In the genomic region with DNA sequence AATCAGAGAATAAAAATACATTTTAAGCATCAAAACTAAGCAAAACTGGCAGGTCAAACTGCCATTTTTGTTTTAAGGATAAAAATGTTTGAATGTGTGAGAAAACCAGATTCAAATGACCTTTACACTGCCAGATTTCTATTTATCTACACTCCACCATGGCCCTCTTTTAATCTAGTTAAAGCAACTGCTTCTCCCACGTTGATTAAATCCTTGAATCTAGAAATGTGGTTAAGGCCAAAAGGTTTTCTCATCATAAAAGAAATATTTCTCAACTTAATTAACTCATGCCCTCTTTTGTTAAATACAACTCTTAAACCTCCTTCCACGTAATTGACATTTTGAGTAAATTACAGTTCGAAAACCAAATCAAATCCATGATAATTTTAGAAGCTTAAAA, we compare ENCODE assay signal across 23 cellular contexts. TPM values are rescaled to one million over a fixed set of nuclear protein-coding genes. Genes with fewer than 3 reads are reported as not detected.
DNase-seq lines count a peak whose midpoint lies in the region; ATAC-seq, FAIRE-seq and TF ChIP-seq lines count a peak whose summit lies in the region.
"Had no signal": no experiment of that assay in that cellular context is flagged by ENCODE, and none has a peak within 500 bp of the region (broad histone marks: within the 10 kb centered on the region; RNA-seq: fewer than 3 reads in every experiment).

No MANE protein-coding gene starts in this region.

- ATAC-seq in GM19395 (IDR thresholded peaks at IDR 0.05; ENCODE audit: unreplicated experiment) = no peak
- ATAC-seq in HG02763 (IDR thresholded peaks at IDR 0.05; ENCODE audit: unreplicated experiment) = no peak
- ATAC-seq: CD8-positive, alpha-beta T cell; GM23338 had no signal

- H3K27me3 ChIP-seq in cardiac muscle cell (no peaks in the 10 kb centered on the region), SK-N-SH (ENCODE audit: insufficient read depth) (no peaks in the 10 kb centered on the region), subcutaneous abdominal adipose tissue (ENCODE audit: control insufficient read depth in 5 of 5, insufficient read depth in 4 of 5, low read length in 5 of 5) (no peaks in the 10 kb centered on the region)
- H3K27me3 ChIP-seq: thyroid gland had no signal

- H3K79me2 ChIP-seq in SK-N-SH (ENCODE audit: insufficient read depth) = peaks cover 98% of the 10 kb centered on the region

- peaks cover 12% of the 10 kb centered on the region for H3F3A ChIP-seq in SK-N-SH (replicated peaks; ENCODE audit: insufficient read depth)

- no peak for FAIRE-seq in kidney (lab: Jason Lieb, UNC)
- FAIRE-seq: A204.1, small intestine had no signal

- POLR2A ChIA-PET in SK-N-SH (lab: Yijun Ruan, JAX) = no interaction called here

- H3K27ac ChIP-seq in cardiac muscle cell = peak overlapping the region; percentile 2
- peak overlapping the region; percentile 65 to 83; a peak in 3 of 4 replicates for H3K27ac ChIP-seq in SK-N-SH (ENCODE audit: low read depth in 2 of 2, low read length in 1 of 2)
- peak overlapping the region; percentile 33 to 35 for H3K27ac ChIP-seq in kidney (ENCODE audit: low read depth in 2 of 2, low read length in 2 of 2)
- H3K27ac ChIP-seq in subcutaneous abdominal adipose tissue (ENCODE audit: low read depth, low read length) = peak overlapping the region; percentile 2
- H3K27ac ChIP-seq: SK-N-MC, thyroid gland had no signal

- H4K20me1 ChIP-seq in SK-N-SH (ENCODE audit: insufficient read depth) = peaks cover 29% of the 10 kb centered on the region

- intact Hi-C loops in cardiac septum (cut with DNase I) (no loop called here), kidney (cut with DNase I) (no loop called here)

- TF ChIP-seq EP300 in SK-N-SH (IDR thresholded peaks at IDR 0.05; ENCODE audit: borderline replicate concordance in 1 of 2, low read depth in 1 of 2, low read length in 1 of 2) = no peak

- no peak overlapping the region for H3K4me3 ChIP-seq in cardiac muscle cell
- H3K4me3 ChIP-seq in SK-N-SH (ENCODE audit: low read depth in 2 of 2, low read length in 1 of 2) = no peak overlapping the region; a peak in 1 of 4 replicates
- H3K4me3 ChIP-seq in kidney (ENCODE audit: low read length in 2 of 2) = no peak overlapping the region
- H3K4me3 ChIP-seq in subcutaneous abdominal adipose tissue (ENCODE audit: low read depth in 1 of 5, low read length in 5 of 5) = no peak overlapping the region
- H3K4me3 ChIP-seq: GM23338, SK-N-MC, thyroid gland had no signal

- peaks cover 36% of the 10 kb centered on the region for H3K4me1 ChIP-seq in cardiac muscle cell (ENCODE audit: low read depth)
- H3K4me1 ChIP-seq in SK-N-SH (ENCODE audit: control insufficient read depth in 1 of 2, insufficient read depth in 2 of 2, low read depth in 1 of 2, low read length in 1 of 2) = peaks cover 13 to 26% of the 10 kb centered on the region in 2 experiments
- H3K4me1 ChIP-seq in kidney (ENCODE audit: control insufficient read depth in 1 of 2, insufficient read depth in 1 of 2, low read depth in 1 of 2, low read length in 2 of 2) = peaks cover 21 to 29% of the 10 kb centered on the region in 2 donors
- H3K4me1 ChIP-seq in subcutaneous abdominal adipose tissue (ENCODE audit: control insufficient read depth in 5 of 5, insufficient read depth in 5 of 5, low read length in 5 of 5) = peaks cover 0 to 36% (median 29%) of the 10 kb centered on the region in 5 donors

- no peak for TF ChIP-seq RAD21 in SK-N-SH (IDR thresholded peaks at IDR 0.05; ENCODE audit: low read length)

- H3K36me3 ChIP-seq in cardiac muscle cell (no peaks in the 10 kb centered on the region), SK-N-SH (replicated peaks in 1 of 2; ENCODE audit: control insufficient read depth in 1 of 2, insufficient read depth in 2 of 2, low read length in 1 of 2) (peaks cover 0 to 2% of the 10 kb centered on the region in 2 experiments), kidney (ENCODE audit: control insufficient read depth in 1 of 2, insufficient read depth in 2 of 2, low read length in 2 of 2) (no peaks in the 10 kb centered on the region), subcutaneous abdominal adipose tissue (ENCODE audit: control insufficient read depth in 5 of 5, insufficient read depth in 5 of 5, low read length in 5 of 5) (peaks cover 0 to 2% (median 0%) of the 10 kb centered on the region in 5 donors)
- H3K36me3 ChIP-seq: thyroid gland had no signal

- DNase-seq in cardiac muscle cell (ENCODE audit: low read depth in 1 of 2, low spot score in 1 of 2) (no peak), cardiac septum (ENCODE audit: low spot score) (no peak), SK-N-SH (no peak), kidney (no peak), T1000 (lab: John Stamatoyannopoulos, UW) (no peak)
- DNase-seq: activated CD4-positive, alpha-beta T cell treated with anti-CD3 and anti-CD28 coated beads, Interleukin-2, amount 10 ng/mL, durations not matched to agents 24 days and 14 days; activated naive CD8-positive, alpha-beta T cell treated with anti-CD3 and anti-CD28 coated beads, Interleukin-2, amount 50 U/mL, for 24 hours; activated T-cell treated with anti-CD3 and anti-CD28 coated beads, Interleukin-2, amount 50 U/mL, for 4 hours; AML-193; CD8-positive, alpha-beta T cell; IMR-90; NCI-H1105; NCI-H1930; NCI-H524 treated with DMSO at 0.1 percent for 48 hours; RPMI8226; thyroid gland had no signal

- H3K9ac ChIP-seq in SK-N-SH = no peak overlapping the region
- no peak overlapping the region for H3K9ac ChIP-seq in kidney (ENCODE audit: low read length in 2 of 2)
- H3K9ac ChIP-seq in subcutaneous abdominal adipose tissue (ENCODE audit: low read length in 5 of 5) = no peak overlapping the region

- no peaks in the 10 kb centered on the region for H3K9me2 ChIP-seq in SK-N-SH

- WGBS in SK-N-SH (ENCODE audit: low lambda C conversion rate) = 57% methylated on average over 3 of the region's 3 CpGs

- H3K9me3 ChIP-seq in cardiac muscle cell (ENCODE audit: low read depth) (no peaks in the 10 kb centered on the region), SK-N-SH (no peaks in the 10 kb centered on the region), kidney (ENCODE audit: control insufficient read depth in 1 of 2, low read length in 2 of 2) (no peaks in the 10 kb centered on the region), subcutaneous abdominal adipose tissue (ENCODE audit: control insufficient read depth in 5 of 5, low read length in 5 of 5) (no peaks in the 10 kb centered on the region)
- H3K9me3 ChIP-seq: thyroid gland had no signal

- CTCF ChIA-PET in SK-N-SH (lab: Yijun Ruan, JAX) = interaction anchor here (1.7 kb wide), 1 partner anchor 19 kb away, joined by 5 read pairs; no protein-coding TSS in a partner anchor

- H3K4me2 ChIP-seq in SK-N-SH = 0 out of 2 replicates have a peak overlapping the region, but pooled peaks have one; percentile 73
- H3K4me2 ChIP-seq: GM23338 had no signal

- no peak overlapping the region for H2AFZ ChIP-seq in SK-N-SH (ENCODE audit: low read depth)
- H2AFZ ChIP-seq: GM23338 had no signal

- TF ChIP-seq CTCF in cardiac muscle cell (IDR thresholded peaks at IDR 0.05; ENCODE audit: low read depth, low read length) = no peak
- TF ChIP-seq CTCF in SK-N-SH (IDR thresholded peaks at IDR 0.05) = no peak
- no peak for TF ChIP-seq CTCF in kidney (IDR thresholded peaks at IDR 0.05; ENCODE audit: borderline replicate concordance, extremely low read depth, insufficient read depth)

TF ChIP-seq in SK-N-SH, 30 proteins besides CTCF, POLR2A, EP300 and RAD21 (continues in another document):
- TF ChIP-seq, protein P1, sequence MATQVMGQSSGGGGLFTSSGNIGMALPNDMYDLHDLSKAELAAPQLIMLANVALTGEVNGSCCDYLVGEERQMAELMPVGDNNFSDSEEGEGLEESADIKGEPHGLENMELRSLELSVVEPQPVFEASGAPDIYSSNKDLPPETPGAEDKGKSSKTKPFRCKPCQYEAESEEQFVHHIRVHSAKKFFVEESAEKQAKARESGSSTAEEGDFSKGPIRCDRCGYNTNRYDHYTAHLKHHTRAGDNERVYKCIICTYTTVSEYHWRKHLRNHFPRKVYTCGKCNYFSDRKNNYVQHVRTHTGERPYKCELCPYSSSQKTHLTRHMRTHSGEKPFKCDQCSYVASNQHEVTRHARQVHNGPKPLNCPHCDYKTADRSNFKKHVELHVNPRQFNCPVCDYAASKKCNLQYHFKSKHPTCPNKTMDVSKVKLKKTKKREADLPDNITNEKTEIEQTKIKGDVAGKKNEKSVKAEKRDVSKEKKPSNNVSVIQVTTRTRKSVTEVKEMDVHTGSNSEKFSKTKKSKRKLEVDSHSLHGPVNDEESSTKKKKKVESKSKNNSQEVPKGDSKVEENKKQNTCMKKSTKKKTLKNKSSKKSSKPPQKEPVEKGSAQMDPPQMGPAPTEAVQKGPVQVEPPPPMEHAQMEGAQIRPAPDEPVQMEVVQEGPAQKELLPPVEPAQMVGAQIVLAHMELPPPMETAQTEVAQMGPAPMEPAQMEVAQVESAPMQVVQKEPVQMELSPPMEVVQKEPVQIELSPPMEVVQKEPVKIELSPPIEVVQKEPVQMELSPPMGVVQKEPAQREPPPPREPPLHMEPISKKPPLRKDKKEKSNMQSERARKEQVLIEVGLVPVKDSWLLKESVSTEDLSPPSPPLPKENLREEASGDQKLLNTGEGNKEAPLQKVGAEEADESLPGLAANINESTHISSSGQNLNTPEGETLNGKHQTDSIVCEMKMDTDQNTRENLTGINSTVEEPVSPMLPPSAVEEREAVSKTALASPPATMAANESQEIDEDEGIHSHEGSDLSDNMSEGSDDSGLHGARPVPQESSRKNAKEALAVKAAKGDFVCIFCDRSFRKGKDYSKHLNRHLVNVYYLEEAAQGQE (IDR thresholded peaks at IDR 0.05; ENCODE audit: low read depth, low read length) = no peak
- TF ChIP-seq ELF1 (IDR thresholded peaks at IDR 0.05) (no peak), TCF12 (IDR thresholded peaks at IDR 0.05) (no peak), RFX5 (IDR thresholded peaks at IDR 0.05; ENCODE audit: low read length) (no peak), RCOR1 (IDR thresholded peaks at IDR 0.05; ENCODE audit: low read length) (no peak)
- TF ChIP-seq, protein P2, sequence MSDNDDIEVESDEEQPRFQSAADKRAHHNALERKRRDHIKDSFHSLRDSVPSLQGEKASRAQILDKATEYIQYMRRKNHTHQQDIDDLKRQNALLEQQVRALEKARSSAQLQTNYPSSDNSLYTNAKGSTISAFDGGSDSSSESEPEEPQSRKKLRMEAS (IDR thresholded peaks at IDR 0.05; ENCODE audit: low read depth) = no peak
- TF ChIP-seq, protein P3, sequence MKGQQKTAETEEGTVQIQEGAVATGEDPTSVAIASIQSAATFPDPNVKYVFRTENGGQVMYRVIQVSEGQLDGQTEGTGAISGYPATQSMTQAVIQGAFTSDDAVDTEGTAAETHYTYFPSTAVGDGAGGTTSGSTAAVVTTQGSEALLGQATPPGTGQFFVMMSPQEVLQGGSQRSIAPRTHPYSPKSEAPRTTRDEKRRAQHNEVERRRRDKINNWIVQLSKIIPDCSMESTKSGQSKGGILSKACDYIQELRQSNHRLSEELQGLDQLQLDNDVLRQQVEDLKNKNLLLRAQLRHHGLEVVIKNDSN (IDR thresholded peaks at IDR 0.05; ENCODE audit: borderline replicate concordance, low read depth) = no peak

RNA-seq across cellular contexts. Expression of a gene that starts 15.0 kb away (rescaled TPM):
- total RNA-seq in cardiac muscle cell (67.6 and 81.8 TPM in 2 replicates), cardiac septum (47.5 TPM), kidney (38.8 TPM)
- polyA plus RNA-seq in cardiac muscle cell (54.0 and 54.2 TPM in 2 replicates), SK-N-SH (2012; rRNA removed) (10.7 and 14.3 TPM in 2 replicates), kidney (ENCODE audit: insufficient read depth, low read depth, low replicate concordance) (12.2 TPM)
- 23.7 and 29.5 TPM in 2 replicates for polyA plus RNA-seq in SK-N-SH (2012; cell fraction: cytosol; rRNA removed)
- polyA plus RNA-seq in SK-N-SH (2012; cell fraction: nucleus; rRNA removed) = 7.4 and 10.7 TPM in 2 replicates

Comparison
In these comparisons a context has a peak if more than half of its experiments do, and no peak if none do; other contexts are left out.
1. H3K27ac ChIP-seq: peak in every context shown above with its lines; median percentile 74 in SK-N-SH; 34 in kidney; 2 in cardiac muscle cell; 2 in subcutaneous abdominal adipose tissue.